In the genomic region with DNA sequence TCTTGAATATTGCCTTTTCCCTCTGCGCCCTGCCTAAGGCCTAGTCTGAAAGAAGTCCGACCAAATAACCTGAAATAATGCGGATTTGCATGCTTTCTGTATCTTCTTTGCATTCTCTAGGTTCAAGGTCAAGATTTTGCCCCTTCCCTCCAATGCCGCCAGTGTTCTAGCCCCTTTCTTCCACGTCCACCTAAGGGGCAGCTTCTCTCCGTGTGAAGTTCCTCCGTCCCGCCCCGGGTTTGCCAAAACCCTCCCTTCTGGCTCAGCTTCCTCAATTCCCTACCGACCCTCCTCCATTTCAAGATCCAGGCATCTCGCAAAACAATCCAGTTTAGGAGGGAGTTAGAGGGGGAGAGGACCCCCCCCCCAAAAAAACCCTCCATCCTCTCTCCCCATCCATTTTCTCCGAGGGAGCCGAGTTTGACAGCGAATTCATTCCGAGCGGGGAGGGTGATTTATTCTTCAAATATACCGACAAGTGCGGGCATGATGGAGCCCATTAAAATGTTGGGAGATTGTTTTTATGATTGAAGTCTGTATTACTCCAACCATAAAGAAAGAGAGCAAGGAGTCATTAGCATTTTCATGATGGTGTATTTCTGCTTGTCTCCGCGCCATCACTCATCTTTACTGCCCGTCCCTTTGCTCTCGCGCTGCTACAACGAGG, we compare ENCODE assay signal across 9 cellular contexts. TPM values are rescaled to one million over a fixed set of nuclear protein-coding genes. Genes with fewer than 3 reads are reported as not detected.
A peak's percentile ranks its signal among the peaks of the same experiment; 100 is the strongest.
DNase-seq lines count a peak whose midpoint lies in the region; ATAC-seq, FAIRE-seq and TF ChIP-seq lines count a peak whose summit lies in the region.
"Had no signal": no experiment of that assay in that cellular context is flagged by ENCODE, and none has a peak within 500 bp of the region (broad histone marks: within the 10 kb centered on the region; RNA-seq: fewer than 3 reads in every experiment).

No MANE protein-coding gene starts in this region.

- TF ChIP-seq CTCF in cardiac muscle cell (IDR thresholded peaks at IDR 0.05; ENCODE audit: low read depth, low read length) (no peak), vagina (IDR thresholded peaks at IDR 0.05) (no peak)

- no peak for TF ChIP-seq POLR2A in vagina (IDR thresholded peaks at IDR 0.05)

- ATAC-seq in Right ventricle myocardium inferior: no peak
- ATAC-seq in GM18861 (IDR thresholded peaks at IDR 0.05; ENCODE audit: unreplicated experiment): no peak
- no peak for ATAC-seq in HG02571 (IDR thresholded peaks at IDR 0.05; ENCODE audit: unreplicated experiment)

- H3K9me3 ChIP-seq in cardiac muscle cell (ENCODE audit: low read depth) (no peaks in the 10 kb centered on the region), ectodermal cell (ENCODE audit: control insufficient read depth, low read length) (no peaks in the 10 kb centered on the region), vagina (no peaks in the 10 kb centered on the region)

- H3K4me1 ChIP-seq in cardiac muscle cell (ENCODE audit: low read depth): peaks cover 8% of the 10 kb centered on the region
- H3K4me1 ChIP-seq in ectodermal cell (ENCODE audit: control insufficient read depth, insufficient read depth, low read length): peaks cover 15% of the 10 kb centered on the region
- peaks cover 27% of the 10 kb centered on the region for H3K4me1 ChIP-seq in vagina

- no peak overlapping the region for H3K27ac ChIP-seq in cardiac muscle cell
- no peak overlapping the region for H3K27ac ChIP-seq in ectodermal cell (ENCODE audit: insufficient read depth, low read depth, low read length, poor library complexity, severe bottlenecking)
- no peak overlapping the region for H3K27ac ChIP-seq in vagina

- peak overlapping the region; percentile 20 for H3K4me3 ChIP-seq in cardiac muscle cell
- peak overlapping the region; percentile 25 for H3K4me3 ChIP-seq in ectodermal cell (ENCODE audit: insufficient read depth, low read depth, low read length)
- peak overlapping the region; percentile 30 to 32 for H3K4me3 ChIP-seq in vagina

- 40 to 43% methylated on average over 21 to 24 of the region's 24 CpGs for whole genome bisulfite sequencing in ectodermal cell, 2 experiments

- DNase-seq in cardiac muscle cell (ENCODE audit: low read depth in 1 of 2, low spot score in 1 of 2): no peak
- no peak for DNase-seq in Right ventricle myocardium inferior (ENCODE audit: missing footprints)
- peak; percentile 86 for DNase-seq in mesenteric fat pad (ENCODE audit: low spot score)
- DNase-seq in vagina (ENCODE audit: extremely low spot score in 2 of 2): no peak
- no peak for DNase-seq in GM19239 (ENCODE audit: insufficient read length, low spot score)

- no peak for FAIRE-seq in GM19239 (lab: Jason Lieb, UNC)

- H3K36me3 ChIP-seq in cardiac muscle cell (no peaks in the 10 kb centered on the region), ectodermal cell (ENCODE audit: control insufficient read depth, insufficient read depth, low read length) (no peaks in the 10 kb centered on the region), vagina (no peaks in the 10 kb centered on the region)

- intact Hi-C loops in Right ventricle myocardium inferior (cut with DNase I): no loop called here
- intact Hi-C loops in vagina (cut with DNase I): no loop called here

- peaks cover 98% of the 10 kb centered on the region for H3K27me3 ChIP-seq in cardiac muscle cell
- H3K27me3 ChIP-seq in ectodermal cell (ENCODE audit: control insufficient read depth, insufficient read depth, low read length, poor library complexity, severe bottlenecking): peaks cover 79% of the 10 kb centered on the region
- peaks cover 12% of the 10 kb centered on the region for H3K27me3 ChIP-seq in vagina

RNA-seq across cellular contexts. Expression of gene ATP5MC2, which starts 20.9 kb away (rescaled TPM):
- total RNA-seq in cardiac muscle cell (703 and 923 TPM in 2 replicates), Right ventricle myocardium inferior (600 TPM), mesenteric fat pad (194 TPM), vagina (311 TPM)
- 703 and 802 TPM in 2 replicates for polyA plus RNA-seq in cardiac muscle cell
- polyA plus RNA-seq in ectodermal cell (2013, experiment 1 of 4): 664 TPM
- polyA plus RNA-seq in ectodermal cell (2013, experiment 2 of 4): 625 TPM
- polyA plus RNA-seq in ectodermal cell (2013, experiment 3 of 4): 675 TPM
- 751 TPM for polyA plus RNA-seq in ectodermal cell (2013, experiment 4 of 4)

RNA-seq across cellular contexts. Expression of gene CALCOCO1, which starts 30.5 kb away (rescaled TPM):
- total RNA-seq in cardiac muscle cell (116 and 187 TPM in 2 replicates), Right ventricle myocardium inferior (186 TPM), mesenteric fat pad (165 TPM), vagina (131 TPM)
- polyA plus RNA-seq in cardiac muscle cell: 128 and 176 TPM in 2 replicates
- polyA plus RNA-seq in ectodermal cell (2013, experiment 1 of 4): 65.5 TPM
- 66.7 TPM for polyA plus RNA-seq in ectodermal cell (2013, experiment 2 of 4)
- 51.8 TPM for polyA plus RNA-seq in ectodermal cell (2013, experiment 3 of 4)
- 63.4 TPM for polyA plus RNA-seq in ectodermal cell (2013, experiment 4 of 4)

RNA-seq across cellular contexts. Expression of gene CISTR, which starts 55.0 kb away (rescaled TPM):
- total RNA-seq in cardiac muscle cell (not detected in 2 replicates), Right ventricle myocardium inferior (1.7 TPM), mesenteric fat pad (not detected), vagina (not detected)
- 0.34 and 0.55 TPM in 2 replicates for polyA plus RNA-seq in cardiac muscle cell
- polyA plus RNA-seq in ectodermal cell (2013, experiment 1 of 4): not detected
- not detected for polyA plus RNA-seq in ectodermal cell (2013, experiment 2 of 4)
- polyA plus RNA-seq in ectodermal cell (2013, experiment 3 of 4): not detected
- not detected for polyA plus RNA-seq in ectodermal cell (2013, experiment 4 of 4)
- total RNA-seq: mononuclear cell had no signal
